Comparison of ENCODE assay signal across 16 cellular contexts in the genomic region with DNA sequence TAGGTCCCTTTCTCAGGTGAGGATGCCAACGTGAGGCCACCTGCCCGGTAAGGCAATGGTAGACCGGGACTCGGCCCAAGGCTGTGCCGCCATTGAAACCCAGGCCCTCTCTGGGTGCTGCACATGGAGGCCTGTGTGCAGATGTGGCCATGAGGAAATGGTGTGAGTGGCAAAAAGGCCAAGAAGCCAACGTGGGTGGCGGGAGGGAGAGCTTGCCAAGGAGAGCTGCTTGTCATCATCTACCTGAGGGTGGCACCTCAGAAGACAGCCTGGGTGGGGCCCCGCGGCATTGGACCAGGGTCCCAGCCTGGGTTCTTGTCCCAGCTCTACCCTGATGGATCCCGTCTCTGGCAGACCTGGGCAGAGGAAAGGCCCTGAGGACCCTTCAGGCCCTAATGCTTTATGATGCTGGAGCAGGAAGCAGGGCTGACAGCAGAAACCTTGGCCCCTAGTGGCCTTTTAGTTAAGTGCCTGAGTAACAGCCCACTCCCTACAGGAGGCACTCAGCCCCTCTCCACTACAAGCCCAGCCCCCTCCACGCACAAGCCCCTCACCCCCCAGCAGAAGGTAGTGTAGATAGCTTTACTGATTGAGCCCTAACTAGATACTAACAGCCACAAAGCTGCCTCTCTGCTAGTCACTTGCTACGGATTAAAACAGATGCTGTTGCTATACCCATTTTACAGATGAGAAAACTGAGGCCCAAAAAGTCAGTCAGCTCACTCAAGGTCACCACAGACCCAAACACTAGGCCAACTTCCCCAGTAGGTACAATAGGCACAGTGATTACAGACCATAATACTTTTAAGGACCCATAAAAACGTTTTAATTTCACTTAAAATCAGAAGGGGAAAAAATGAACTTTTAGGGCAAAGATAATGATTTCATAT. TPM values are rescaled to one million over a fixed set of nuclear protein-coding genes. Genes with fewer than 3 reads are reported as not detected.
DNase-seq lines count a peak whose midpoint lies in the region; ATAC-seq, FAIRE-seq and TF ChIP-seq lines count a peak whose summit lies in the region.
"Had no signal": no experiment of that assay in that cellular context is flagged by ENCODE, and none has a peak within 500 bp of the region (broad histone marks: within the 10 kb centered on the region; RNA-seq: fewer than 3 reads in every experiment).

No MANE protein-coding gene starts in this region.

- ATAC-seq in HG02973 (IDR thresholded peaks at IDR 0.05; ENCODE audit: unreplicated experiment) = no peak
- no peak for ATAC-seq in GM18861 (IDR thresholded peaks at IDR 0.05; ENCODE audit: unreplicated experiment)

- H3K9me3 ChIP-seq in AG04450 (ENCODE audit: control insufficient read depth, insufficient read depth, low read length) (no peaks in the 10 kb centered on the region), keratinocyte (ENCODE audit: control insufficient read depth, low read depth, low read length) (no peaks in the 10 kb centered on the region)
- H3K9me3 ChIP-seq: right lobe of liver had no signal

- H4K20me1 ChIP-seq in keratinocyte (ENCODE audit: control insufficient read depth, extremely low read depth, insufficient read depth, low read length) = no peaks in the 10 kb centered on the region

- no peak for FAIRE-seq in keratinocyte (lab: Jason Lieb, UNC)
- FAIRE-seq: endometrium, G401.6, GM18507 had no signal

- CTCF ChIA-PET in AG04450 (lab: Charles Lee) = no interaction called here

- peaks cover 29% of the 10 kb centered on the region for H3K27me3 ChIP-seq in AG04450 (ENCODE audit: control insufficient read depth, insufficient read depth, low read length)
- H3K27me3 ChIP-seq in keratinocyte (ENCODE audit: control insufficient read depth, extremely low read depth, insufficient read depth, low read length) = no peaks in the 10 kb centered on the region
- H3K27me3 ChIP-seq: right lobe of liver had no signal

- no peak overlapping the region for H3K9ac ChIP-seq in keratinocyte (ENCODE audit: control insufficient read depth, extremely low read depth, insufficient read depth, low read length)

- no peaks in the 10 kb centered on the region for H3K9me1 ChIP-seq in keratinocyte (ENCODE audit: control insufficient read depth, extremely low read depth, insufficient read depth, low read length)

- H3K4me3 ChIP-seq in AG04450 (ENCODE audit: low read depth, low read length) = no peak overlapping the region
- no peak overlapping the region for H3K4me3 ChIP-seq in keratinocyte (ENCODE audit: control insufficient read depth in 2 of 3, extremely low read depth in 1 of 3, insufficient read depth in 2 of 3, low read depth in 1 of 3, low read length in 3 of 3)
- H3K4me3 ChIP-seq: right lobe of liver had no signal

- no peak overlapping the region for H3K4me2 ChIP-seq in keratinocyte (ENCODE audit: control insufficient read depth, extremely low read depth, insufficient read depth, low read depth, low read length)

- no peaks in the 10 kb centered on the region for H3K79me2 ChIP-seq in keratinocyte (ENCODE audit: control insufficient read depth, insufficient read depth, low read length)

- no peaks in the 10 kb centered on the region for H3K36me3 ChIP-seq in keratinocyte (ENCODE audit: control insufficient read depth in 2 of 2, extremely low read depth in 1 of 2, insufficient read depth in 2 of 2, low read length in 2 of 2)
- H3K36me3 ChIP-seq: right lobe of liver had no signal

- H3K27ac ChIP-seq in AG04450 (ENCODE audit: low read depth, low read length) (no peak overlapping the region), keratinocyte (ENCODE audit: control insufficient read depth, insufficient read depth, low read length) (no peak overlapping the region)

- DNase-seq in AG04450 (ENCODE audit: low read depth, low spot score) (no peak), RPMI8226 (peak; percentile 33), keratinocyte (ENCODE audit: low read depth, low spot score) (no peak), NCI-H510A treated with DMSO at 0.1 percent for 48 hours (lab: John Stamatoyannopoulos, UW) (no peak), GM13976 (ENCODE audit: low spot score) (no peak)
- DNase-seq: activated B cell treated with CpG ODN at 0.5 μM for 24 hours; activated effector memory CD4-positive, alpha-beta T cell treated with Interleukin-2 at 50 U/mL for 16 hours; amniotic stem cell; NCI-H187 had no signal

- dilution Hi-C loops in keratinocyte (cut with MboI; ENCODE audit: extremely low pct_ligation_motif_present, low sequenced_read_pairs) = no loop called here

- TF ChIP-seq CTCF in AG04450 (IDR thresholded peaks at IDR 0.05; ENCODE audit: low read depth, low read length) = 0 out of 2 replicates have a peak, but pooled peaks have one; percentile 17
- TF ChIP-seq CTCF in GM12873 (IDR thresholded peaks at IDR 0.05; ENCODE audit: insufficient read depth, low read depth, low read length, missing control alignments) = peak; percentile 41
- TF ChIP-seq CTCF in keratinocyte (optimal IDR thresholded peaks at IDR 0.05 in 1 of 3, IDR thresholded peaks at IDR 0.05 in 1 of 3, conservative IDR thresholded peaks at IDR 0.05 in 1 of 3; ENCODE audit: extremely low read depth in 1 of 3, insufficient read depth in 2 of 3, low read length in 3 of 3) = peak; percentile 2 to 14 (median 7)
- TF ChIP-seq CTCF in GM13976 (IDR thresholded peaks at IDR 0.05; ENCODE audit: borderline replicate concordance, control extremely low read depth, extremely low read depth, insufficient read depth, missing control alignments) = no peak

- POLR2A ChIA-PET in AG04450 (lab: Yijun Ruan, JAX) = no interaction called here

- peaks cover 5% of the 10 kb centered on the region for H3K4me1 ChIP-seq in keratinocyte (ENCODE audit: control insufficient read depth, extremely low read depth, insufficient read depth, low read length)

- no peak overlapping the region for H2AFZ ChIP-seq in keratinocyte (ENCODE audit: control insufficient read depth, low read length)

- in situ Hi-C loops in GM13976 (cut with MboI; ENCODE audit: low sequenced_read_pairs, unreplicated experiment) = no loop called here

RNA-seq across cellular contexts. Expression of a gene that starts 26.2 kb away (rescaled TPM):
- polyA plus RNA-seq in AG04450 (2011; rRNA removed) (24.4 and 31.2 TPM in 2 replicates), keratinocyte (22.7 to 32.8 TPM (median 27.9 TPM) in 3 replicates)
- 34.6 and 56.5 TPM in 2 replicates for polyA minus RNA-seq in AG04450 (2011; rRNA and poly(A)+ RNA removed)
- polyA plus RNA-seq in keratinocyte (2011; ENCODE audit: low read depth) = 33.9 TPM
- polyA plus RNA-seq in keratinocyte (2011; cell fraction: cytosol; rRNA removed) = 12.9 and 27.8 TPM in 2 replicates
- 49.8 and 69.5 TPM in 2 replicates for polyA plus RNA-seq in keratinocyte (2011; cell fraction: nucleus; rRNA removed)
- 37.9 and 40.1 TPM in 2 replicates for polyA plus RNA-seq in keratinocyte (2012; ENCODE audit: low replicate concordance)
- 31.2 to 72.9 TPM (median 41.7 TPM) in 3 replicates for polyA minus RNA-seq in keratinocyte
- 48.5 TPM for polyA minus RNA-seq in keratinocyte (2011; cell fraction: cytosol; rRNA and poly(A)+ RNA removed)
- 48.5 and 49.4 TPM in 2 replicates for polyA minus RNA-seq in keratinocyte (2011; cell fraction: nucleus; rRNA and poly(A)+ RNA removed)
